ENCODE assay signal across 8 cellular contexts in the genomic region with DNA sequence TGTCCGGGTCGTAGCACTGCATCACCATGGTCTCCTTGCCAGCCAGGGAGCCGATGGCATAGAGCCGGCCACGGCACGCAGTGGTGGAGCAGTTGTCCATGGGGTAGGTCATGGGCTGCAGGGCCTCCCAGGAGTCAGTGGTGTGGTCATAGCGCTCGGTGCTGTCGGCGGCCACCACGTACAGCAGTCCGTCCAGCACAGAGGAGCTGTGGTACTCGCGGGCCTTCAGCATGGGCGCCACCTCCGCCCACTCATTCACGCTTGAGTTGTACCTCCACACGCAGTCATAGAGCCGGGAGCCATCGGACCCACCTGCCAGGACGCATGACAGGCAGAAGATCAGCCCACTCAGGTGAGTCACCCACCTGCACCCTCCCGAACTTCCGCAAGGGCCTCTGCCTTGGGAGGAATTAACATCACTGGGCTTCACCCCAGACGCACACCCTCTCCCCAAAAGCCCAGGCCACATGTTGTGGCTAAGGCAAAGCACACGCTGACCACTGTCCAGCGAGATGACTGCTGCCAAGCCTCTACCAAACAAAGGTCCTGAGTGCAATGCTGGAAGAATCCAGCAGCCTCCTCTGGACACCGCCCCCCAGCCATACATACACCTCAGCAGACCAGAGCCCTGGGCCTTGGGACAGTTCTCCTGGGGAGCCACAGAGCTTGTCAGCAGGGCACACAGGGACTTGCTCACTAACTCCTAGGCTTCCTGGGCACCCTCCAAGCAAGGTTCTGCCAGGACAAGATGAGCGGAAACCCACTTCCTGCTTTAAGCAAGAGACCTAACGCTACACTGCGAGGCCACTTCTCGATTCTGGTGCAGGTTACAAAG. TPM values are rescaled to one million over a fixed set of nuclear protein-coding genes. Genes with fewer than 3 reads are reported as not detected.
A peak's percentile ranks its signal among the peaks of the same experiment; 100 is the strongest.
DNase-seq lines count a peak whose midpoint lies in the region; ATAC-seq and TF ChIP-seq lines count a peak whose summit lies in the region.

No MANE protein-coding gene starts in this region.

- H3K4me1 Mint-ChIP-seq in T-cell (peaks cover 50 to 68% (median 60%) of the 10 kb centered on the region in 3 donors), brain (peaks cover 43% of the 10 kb centered on the region)

- H3K4me3 ChIP-seq in DND-41 (ENCODE audit: low read depth in 1 of 2, low read length in 2 of 2) (peak overlapping the region in 1 of 2 experiments; percentile 56; a peak in 2 of 4 replicates), muscle layer of duodenum (ENCODE audit: low read depth in 1 of 2, low read length in 2 of 2) (peak overlapping the region; percentile 52 to 55), tibial artery (peak overlapping the region; percentile 95 to 98)

- H3K4me3 Mint-ChIP-seq in T-cell (peak overlapping the region; percentile 96 to 99 (median 99)), brain (peak overlapping the region in 4 of 5 experiments; percentile 59 to 93 (median 84))

- H3K9ac ChIP-seq in DND-41 (ENCODE audit: low read depth, low read length): peak overlapping the region; percentile 44

- POLR2A ChIA-PET in T-cell (lab: Charles Lee): no interaction called here

- H3K9me3 ChIP-seq in DND-41 (ENCODE audit: insufficient read depth, low read length, severe bottlenecking): no peaks in the 10 kb centered on the region
- no peaks in the 10 kb centered on the region for H3K9me3 ChIP-seq in muscle layer of duodenum (ENCODE audit: control insufficient read depth in 1 of 2, low read length in 2 of 2)
- H3K9me3 ChIP-seq in tibial artery: no peaks in the 10 kb centered on the region

- peak overlapping the region; percentile 89 for H3K4me2 ChIP-seq in DND-41 (ENCODE audit: insufficient read depth, low read length)

- H2AFZ ChIP-seq in DND-41 (ENCODE audit: low read depth, low read length): no peak overlapping the region

- H3K36me3 Mint-ChIP-seq in T-cell: peaks cover 29% of the 10 kb centered on the region
- H3K36me3 Mint-ChIP-seq in brain: peaks cover 28% of the 10 kb centered on the region

- intact Hi-C loops in tibial artery (cut with DNase I; ENCODE audit: low total_unique reads) (no loop called here), posterior vena cava (cut with DNase I) (no loop called here)

- H3K27me3 ChIP-seq in DND-41 (ENCODE audit: insufficient read depth, low read length, poor library complexity) (no peaks in the 10 kb centered on the region), muscle layer of duodenum (ENCODE audit: low read depth, low read length) (no peaks in the 10 kb centered on the region), tibial artery (no peaks in the 10 kb centered on the region)

- H3K27ac ChIP-seq in DND-41 (ENCODE audit: low read length) (peak overlapping the region; percentile 85), muscle layer of duodenum (ENCODE audit: low read length) (peak overlapping the region; percentile 51), tibial artery (peak overlapping the region; percentile 98 to 99)

- H3K36me3 ChIP-seq in DND-41 (ENCODE audit: insufficient read depth, low read length): peaks cover 51% of the 10 kb centered on the region
- H3K36me3 ChIP-seq in muscle layer of duodenum (ENCODE audit: control insufficient read depth in 1 of 2, insufficient read depth in 2 of 2, low read length in 2 of 2): peaks cover 22 to 71% of the 10 kb centered on the region in 2 donors
- peaks cover 49 to 56% (median 53%) of the 10 kb centered on the region in 3 donors for H3K36me3 ChIP-seq in tibial artery

- CTCF ChIA-PET in T-cell (lab: Charles Lee): interaction anchor here (0.5 to 2.0 kb wide), 6 partner anchors 14 to 102 kb away, joined by 3 to 10 read pairs (median 4); partner anchors contain the start of genes DNAJC11 (in 1 of the 2), NOL9 (in 1 of the 2), PHF13 (in 1 of the 2) and ZBTB48 (in 1 of the 2)

- peaks cover 60% of the 10 kb centered on the region for H4K20me1 ChIP-seq in DND-41 (ENCODE audit: insufficient read depth, low read length)

- DNase-seq in DND-41 (peak; percentile 78), T-cell (peak in 32 of 34 experiments; percentile 35 to 74 (median 54)), tibial artery (no peak), posterior vena cava (ENCODE audit: low spot score) (no peak)

- peaks cover 65% of the 10 kb centered on the region for H3K79me2 ChIP-seq in DND-41 (ENCODE audit: insufficient read depth, low read length)

- H3K4me1 ChIP-seq in DND-41 (ENCODE audit: insufficient read depth, low read length) (peaks cover 62% of the 10 kb centered on the region), muscle layer of duodenum (ENCODE audit: control insufficient read depth in 1 of 2, insufficient read depth in 2 of 2, low read length in 2 of 2) (peaks cover 19 to 52% of the 10 kb centered on the region in 2 donors), tibial artery (peaks cover 0 to 70% (median 58%) of the 10 kb centered on the region in 4 donors)

- H3K27ac Mint-ChIP-seq in T-cell: peak overlapping the region; percentile 86 to 99
- H3K27ac Mint-ChIP-seq in brain: peak overlapping the region in 3 of 5 experiments; percentile 43 to 53 (median 45)

- TF ChIP-seq CTCF in DND-41 (IDR thresholded peaks at IDR 0.05; ENCODE audit: borderline replicate concordance, extremely low read depth, low read length, poor library complexity, severe bottlenecking) (no peak), brain (conservative IDR thresholded peaks at IDR 0.05) (no peak), tibial artery (IDR thresholded peaks at IDR 0.05) (no peak)

- ATAC-seq in DND-41 (ENCODE audit: insufficient read depth, low read depth) (peak; percentile 65), T-cell (replicated peaks in 1 of 4) (peak; percentile 17 to 27 (median 20)), GM21447 (IDR thresholded peaks at IDR 0.05; ENCODE audit: unreplicated experiment) (no peak), HG03175 (IDR thresholded peaks at IDR 0.05; ENCODE audit: unreplicated experiment) (no peak)

- no peaks in the 10 kb centered on the region for H3K9me3 Mint-ChIP-seq in T-cell
- no peaks in the 10 kb centered on the region for H3K9me3 Mint-ChIP-seq in brain

- no peaks in the 10 kb centered on the region for H3K27me3 Mint-ChIP-seq in T-cell
- H3K27me3 Mint-ChIP-seq in brain: no peaks in the 10 kb centered on the region

RNA-seq across cellular contexts. Expression of gene KLHL21, which starts 3.3 kb away (rescaled TPM):
- total RNA-seq in T-cell (10 to 100 TPM; 21.9 to 72.3 (median 61.6) TPM), posterior vena cava (10 to 100 TPM; 25.5 to 31.7 TPM)
- polyA plus RNA-seq in brain (ENCODE audit: insufficient read depth, low read depth, low replicate concordance): 22.0 TPM

RNA-seq across cellular contexts. Expression of gene PHF13, which starts 14.2 kb away (rescaled TPM):
- 10 to 100 TPM in 3 of 5 donors, 1 to 10 TPM in 2; 6.0 to 12.7 (median 11.9) TPM for total RNA-seq in T-cell
- polyA plus RNA-seq in brain (ENCODE audit: insufficient read depth, low read depth, low replicate concordance): 31.7 TPM
- total RNA-seq in posterior vena cava: 10 to 100 TPM; 11.6 to 13.8 TPM

RNA-seq across cellular contexts. Expression of gene ZBTB48, which starts 19.6 kb away (rescaled TPM):
- total RNA-seq in T-cell: 10 to 100 TPM; 42.2 to 82.3 (median 70.3) TPM
- 24.0 TPM for polyA plus RNA-seq in brain (ENCODE audit: insufficient read depth, low read depth, low replicate concordance)
- 10 to 100 TPM; 18.6 to 19.5 TPM for total RNA-seq in posterior vena cava

RNA-seq across cellular contexts. Expression of gene THAP3, which starts 25.3 kb away (rescaled TPM):
- total RNA-seq in T-cell (10 to 100 TPM; 12.8 to 37.1 (median 26.1) TPM), posterior vena cava (10 to 100 TPM in 1 of 2 donors, 1 to 10 TPM in 1; 9.9 to 10.5 TPM)
- polyA plus RNA-seq in brain (ENCODE audit: insufficient read depth, low read depth, low replicate concordance): 28.1 TPM

RNA-seq across cellular contexts. Expression of gene TAS1R1, which starts 44.3 kb away (rescaled TPM):
- total RNA-seq in T-cell (not detected), posterior vena cava (not detected)
- not detected for polyA plus RNA-seq in brain (ENCODE audit: insufficient read depth, low read depth, low replicate concordance)

Comparison
In these comparisons a context has a peak if more than half of its experiments do, and no peak if none do; other contexts are left out.
1. ATAC-seq: peak in DND-41 (single experiment) and T-cell (4 of 4); none in GM21447 (single experiment) and HG03175 (single experiment).
2. DNase-seq: peak in DND-41 (single experiment) and T-cell (32 of 34); none in tibial artery (0 of 2) and posterior vena cava (single experiment).
3. Peak in every context shown above with its lines, with median percentiles within 50 percentile points of each other: H3K27ac ChIP-seq.